9 cellular contexts compared by ENCODE assay signal in genomic region chr20:37042986-37043972, GRCh38. TPM values are rescaled to one million over a fixed set of nuclear protein-coding genes. Genes with fewer than 3 reads are reported as not detected.
DNase-seq lines count a peak whose midpoint lies in the region; ATAC-seq lines count a peak whose summit lies in the region.
"Had no signal": no experiment of that assay in that cellular context is flagged by ENCODE, and none has a peak within 500 bp of the region (broad histone marks: within the 10 kb centered on the region; RNA-seq: fewer than 3 reads in every experiment).

No MANE protein-coding gene starts in this region.

- peaks cover 6% of the 10 kb centered on the region for H3K9me3 Mint-ChIP-seq in activated CD4-positive, alpha-beta T cell treated with anti-CD3 and anti-CD28 coated beads, Interleukin-2, amount 10 ng/mL, durations not matched to agents 7 days and 5 days
- no peaks in the 10 kb centered on the region for H3K9me3 Mint-ChIP-seq in stimulated activated naive CD8-positive, alpha-beta T cell treated with anti-CD3 and anti-CD28 coated beads, Interleukin-15, Interleukin-2, amounts not matched to agents 100 ng/mL and 50 ng/mL, for 24 hours

- H3K27ac Mint-ChIP-seq in activated CD4-positive, alpha-beta T cell treated with anti-CD3 and anti-CD28 coated beads, Interleukin-2, amount 10 ng/mL, durations not matched to agents 7 days and 5 days, result peak overlapping the region; percentile 98
- peak overlapping the region; percentile 90 for H3K27ac Mint-ChIP-seq in stimulated activated naive CD8-positive, alpha-beta T cell treated with anti-CD3 and anti-CD28 coated beads, Interleukin-15, Interleukin-2, amounts not matched to agents 100 ng/mL and 50 ng/mL, for 24 hours

- H3K4me1 Mint-ChIP-seq in activated CD4-positive, alpha-beta T cell treated with anti-CD3 and anti-CD28 coated beads, Interleukin-2, amount 10 ng/mL, durations not matched to agents 7 days and 5 days, result peaks cover 45% of the 10 kb centered on the region
- peaks cover 37% of the 10 kb centered on the region for H3K4me1 Mint-ChIP-seq in stimulated activated naive CD8-positive, alpha-beta T cell treated with anti-CD3 and anti-CD28 coated beads, Interleukin-15, Interleukin-2, amounts not matched to agents 100 ng/mL and 50 ng/mL, for 24 hours (ENCODE audit: low read depth)

- peak; percentile 50 for ATAC-seq in HG03064 (IDR thresholded peaks at IDR 0.05; ENCODE audit: low read depth, unreplicated experiment)
- ATAC-seq: PC-3 had no signal

- POLR2A ChIA-PET in activated CD4-positive, alpha-beta T cell treated with anti-CD3 and anti-CD28 coated beads, Interleukin-2, amount 10 ng/mL, durations not matched to agents 7 days and 5 days (lab: Charles Lee), result interaction anchor here (0.6 to 0.8 kb wide), 4 partner anchors 74 to 420 kb away, joined by 3 to 17 read pairs (median 6); no protein-coding TSS in a partner anchor

- DNase-seq in activated gamma-delta T cell treated with Interleukin-2 at 50 U/mL for 16 hours (peak; percentile 11), activated gamma-delta T cell (lab: John Stamatoyannopoulos, UW) (no peak), NCI-H510A (lab: John Stamatoyannopoulos, UW) (no peak), caudate nucleus (lab: John Stamatoyannopoulos, UW) (no peak), cerebellum (ENCODE audit: low spot score) (no peak)
- peak; percentile 66 for DNase-seq in activated CD4-positive, alpha-beta T cell treated with anti-CD3 and anti-CD28 coated beads, Interleukin-2, amount 10 ng/mL, durations not matched to agents 7 days and 5 days
- DNase-seq: PC-3 had no signal

- CTCF ChIA-PET in activated CD4-positive, alpha-beta T cell treated with anti-CD3 and anti-CD28 coated beads, Interleukin-2, amount 10 ng/mL, durations not matched to agents 7 days and 5 days (lab: Charles Lee), result interaction anchor here (0.6 to 2.3 kb wide), 9 partner anchors 10 to 1343 kb away, joined by 3 to 9 read pairs (median 3); no protein-coding TSS in a partner anchor

- H3K27me3 Mint-ChIP-seq in activated CD4-positive, alpha-beta T cell treated with anti-CD3 and anti-CD28 coated beads, Interleukin-2, amount 10 ng/mL, durations not matched to agents 7 days and 5 days, result no peaks in the 10 kb centered on the region
- no peaks in the 10 kb centered on the region for H3K27me3 Mint-ChIP-seq in stimulated activated naive CD8-positive, alpha-beta T cell treated with anti-CD3 and anti-CD28 coated beads, Interleukin-15, Interleukin-2, amounts not matched to agents 100 ng/mL and 50 ng/mL, for 24 hours

- no peak overlapping the region for H3K27ac ChIP-seq in caudate nucleus (ENCODE audit: low read depth, low read length)

- H3K4me3 Mint-ChIP-seq in activated CD4-positive, alpha-beta T cell treated with anti-CD3 and anti-CD28 coated beads, Interleukin-2, amount 10 ng/mL, durations not matched to agents 7 days and 5 days, result peak overlapping the region; percentile 70
- H3K4me3 Mint-ChIP-seq in stimulated activated naive CD8-positive, alpha-beta T cell treated with anti-CD3 and anti-CD28 coated beads, Interleukin-15, Interleukin-2, amounts not matched to agents 100 ng/mL and 50 ng/mL, for 24 hours, result peak overlapping the region; percentile 78

- H3K36me3 Mint-ChIP-seq in activated CD4-positive, alpha-beta T cell treated with anti-CD3 and anti-CD28 coated beads, Interleukin-2, amount 10 ng/mL, durations not matched to agents 7 days and 5 days (ENCODE audit: low read depth), result peaks cover 76% of the 10 kb centered on the region
- peaks cover 80% of the 10 kb centered on the region for H3K36me3 Mint-ChIP-seq in stimulated activated naive CD8-positive, alpha-beta T cell treated with anti-CD3 and anti-CD28 coated beads, Interleukin-15, Interleukin-2, amounts not matched to agents 100 ng/mL and 50 ng/mL, for 24 hours (ENCODE audit: low read depth)

RNA-seq across cellular contexts. Expression of gene RBL1, which starts 52.5 kb away (rescaled TPM):
- total RNA-seq in activated CD4-positive, alpha-beta T cell treated with anti-CD3 and anti-CD28 coated beads, Interleukin-2, amount 10 ng/mL, durations not matched to agents 7 days and 5 days, result 10 to 100 TPM; 48.9 to 53.9 TPM
- total RNA-seq in cerebellum, result 19.7 TPM

Comparison
In these comparisons a context has a peak if more than half of its experiments do, and no peak if none do; other contexts are left out.
1. DNase-seq: peak in activated gamma-delta T cell treated with Interleukin-2 at 50 U/mL for 16 hours (single experiment) and activated CD4-positive, alpha-beta T cell treated with anti-CD3 and anti-CD28 coated beads, Interleukin-2, amount 10 ng/mL, durations not matched to agents 7 days and 5 days (single experiment); none in activated gamma-delta T cell (single experiment), NCI-H510A (single experiment), caudate nucleus (0 of 61) and cerebellum (single experiment).